In the genomic region with DNA sequence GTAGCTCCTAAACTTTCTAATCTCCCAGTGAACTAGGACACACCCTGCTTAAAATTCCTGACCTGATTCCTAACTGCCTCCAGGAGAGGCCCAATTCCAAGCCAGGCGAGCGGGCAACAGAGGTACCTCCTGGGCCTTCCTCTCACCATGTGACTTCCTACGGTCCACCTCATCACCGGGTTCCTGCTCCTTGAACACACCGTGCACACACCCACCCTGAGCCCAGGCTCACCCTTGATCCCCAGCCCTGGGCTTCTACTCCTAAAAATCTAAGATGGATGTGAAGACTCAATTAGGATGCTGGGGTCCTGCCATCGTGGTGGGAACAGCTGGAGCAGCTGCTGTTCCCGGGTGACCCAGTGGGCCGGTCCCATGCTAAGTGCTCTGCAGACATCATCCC, we compare ENCODE assay signal across 17 cellular contexts.
"Had no signal": no experiment of that assay in that cellular context is flagged by ENCODE, and none has a peak within 500 bp of the region (broad histone marks: within the 10 kb centered on the region; RNA-seq: fewer than 3 reads in every experiment).

No MANE protein-coding gene starts in this region.

- H3K4me1 ChIP-seq: psoas muscle had no signal

- H3K4me3 ChIP-seq: ascending aorta, gastrocnemius medialis, mucosa of descending colon, psoas muscle, stomach, tibial nerve, uterus had no signal

- H3K27me3 Mint-ChIP-seq: activated CD4-positive, alpha-beta memory T cell treated with anti-CD3 and anti-CD28 coated beads for 36 hours; activated CD8-positive, alpha-beta memory T cell treated with anti-CD3 and anti-CD28 coated beads, Interleukin-2, amount 10 ng/mL, durations not matched to agents 7 days and 5 days; activated T-cell treated with anti-CD3 and anti-CD28 coated beads, Interleukin-2, amount 50 U/mL, for 24 hours; naive thymus-derived CD8-positive, alpha-beta T cell had no signal

- H3K4me3 Mint-ChIP-seq: activated CD4-positive, alpha-beta memory T cell treated with anti-CD3 and anti-CD28 coated beads for 36 hours; activated CD8-positive, alpha-beta memory T cell treated with anti-CD3 and anti-CD28 coated beads, Interleukin-2, amount 10 ng/mL, durations not matched to agents 7 days and 5 days; activated T-cell treated with anti-CD3 and anti-CD28 coated beads, Interleukin-2, amount 50 U/mL, for 24 hours; naive thymus-derived CD8-positive, alpha-beta T cell had no signal

- H3K4me1 Mint-ChIP-seq: activated CD8-positive, alpha-beta memory T cell treated with anti-CD3 and anti-CD28 coated beads, Interleukin-2, amount 10 ng/mL, durations not matched to agents 7 days and 5 days had no signal

- H3K27ac ChIP-seq: ascending aorta, gastrocnemius medialis, psoas muscle, stomach, uterus had no signal

- DNase-seq: activated CD4-positive, alpha-beta memory T cell treated with anti-CD3 and anti-CD28 coated beads for 36 hours; activated CD8-positive, alpha-beta memory T cell treated with anti-CD3 and anti-CD28 coated beads, Interleukin-2, amount 10 ng/mL, durations not matched to agents 7 days and 5 days; activated T-cell treated with anti-CD3 and anti-CD28 coated beads, Interleukin-2, amount 50 U/mL, for 24 hours; erythroblast; gastrocnemius medialis; mammary epithelial cell; stomach; T-helper 1 cell; uterus had no signal

- H3K36me3 ChIP-seq: gastrocnemius medialis, uterus had no signal

- H3K27me3 ChIP-seq: ascending aorta, gastrocnemius medialis, stomach, tibial nerve, uterus had no signal

- H3K9me3 Mint-ChIP-seq: activated CD4-positive, alpha-beta memory T cell treated with anti-CD3 and anti-CD28 coated beads for 36 hours; activated T-cell treated with anti-CD3 and anti-CD28 coated beads, Interleukin-2, amount 50 U/mL, for 24 hours; naive thymus-derived CD8-positive, alpha-beta T cell had no signal

- ATAC-seq: activated CD8-positive, alpha-beta memory T cell treated with anti-CD3 and anti-CD28 coated beads, Interleukin-2, amount 10 ng/mL, durations not matched to agents 7 days and 5 days; gastrocnemius medialis; left lobe of liver; mucosa of descending colon; naive thymus-derived CD8-positive, alpha-beta T cell; psoas muscle; sciatic nerve; SK-N-SH treated with all-trans-retinoic acid at 6 μM for 48 hours had no signal

- H3K27ac Mint-ChIP-seq: activated CD4-positive, alpha-beta memory T cell treated with anti-CD3 and anti-CD28 coated beads for 36 hours; activated CD8-positive, alpha-beta memory T cell treated with anti-CD3 and anti-CD28 coated beads, Interleukin-2, amount 10 ng/mL, durations not matched to agents 7 days and 5 days; activated T-cell treated with anti-CD3 and anti-CD28 coated beads, Interleukin-2, amount 50 U/mL, for 24 hours had no signal

- H3K9me3 ChIP-seq: ascending aorta, gastrocnemius medialis, mucosa of descending colon, psoas muscle, stomach, tibial nerve, uterus had no signal
